ENCODE assay signal across 20 cellular contexts in the genomic region with DNA sequence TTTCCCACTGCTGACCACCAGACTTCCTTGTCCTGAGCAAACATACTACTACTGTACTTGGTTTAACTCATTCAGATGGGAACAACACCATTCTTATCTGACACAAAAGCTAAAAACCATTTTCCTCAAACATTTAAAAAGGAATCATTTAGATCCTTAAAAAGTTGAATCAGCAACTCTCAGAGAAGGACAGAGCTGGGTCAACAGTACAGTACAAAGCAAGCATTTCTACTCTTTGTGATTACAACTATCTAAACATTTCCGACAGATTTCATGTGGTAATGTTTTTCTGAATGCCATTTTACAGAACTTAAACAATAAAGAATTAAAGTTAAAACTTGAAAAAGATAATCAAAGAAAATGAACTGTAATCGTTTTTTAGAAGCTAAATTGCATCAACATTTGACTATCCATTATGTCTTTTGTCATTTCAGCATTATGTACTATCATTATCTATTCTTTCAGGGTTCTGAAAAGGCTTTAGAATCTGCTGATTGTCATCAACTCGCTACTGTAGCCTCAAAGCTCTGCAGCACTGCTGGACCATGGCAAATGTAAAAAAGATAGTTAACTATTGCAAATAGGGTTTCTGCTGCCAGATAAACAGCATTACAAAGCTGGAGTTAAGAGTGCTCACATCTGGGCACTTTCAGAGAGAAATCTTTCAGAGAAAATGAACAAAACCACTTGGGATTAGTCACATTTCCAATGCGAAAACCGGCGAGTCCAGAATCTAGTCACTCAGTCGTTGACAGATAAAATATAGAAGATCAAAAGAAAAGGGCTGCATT.
DNase-seq lines count a peak whose midpoint lies in the region; TF ChIP-seq lines count a peak whose summit lies in the region.
"Had no signal": no experiment of that assay in that cellular context is flagged by ENCODE, and none has a peak within 500 bp of the region (broad histone marks: within the 10 kb centered on the region; RNA-seq: fewer than 3 reads in every experiment).

No MANE protein-coding gene starts in this region.

- H3K27ac Mint-ChIP-seq in glutamatergic neuron (ENCODE audit: unreplicated experiment): peak overlapping the region; percentile 25
- H3K27ac Mint-ChIP-seq: activated B cell treated with CpG ODN at 0.5 μM for 24 hours; activated T-helper 1 cell treated with anti-CD3 and anti-CD28 coated beads, Interleukin-12 subunit alpha, Interleukin-12 subunit beta, Interleukin-2, Interleukin-4 antibody, amounts not matched to agents 30 ng/mL and 10 ng/mL and 1 ng/mL, durations not matched to agents 14 hours and 24 hours and 36 hours; mesothelial cell of epicardium had no signal

- peak overlapping the region; percentile 86 for H3K27ac ChIP-seq in A673 (ENCODE audit: low read depth, low read length, poor library complexity, severe bottlenecking)
- H3K27ac ChIP-seq in VCaP: peak overlapping the region; percentile 41
- H3K27ac ChIP-seq: coronary artery, heart left ventricle, right atrium auricular region had no signal

- H3K4me1 ChIP-seq in A673 (ENCODE audit: insufficient read depth, low read length, poor library complexity, severe bottlenecking): peaks cover 85% of the 10 kb centered on the region

- peak overlapping the region; percentile 13 for H3K4me3 ChIP-seq in A673 (ENCODE audit: low read depth, low read length, poor library complexity, severe bottlenecking)
- H3K4me3 ChIP-seq: coronary artery, GM12878, heart left ventricle, right atrium auricular region had no signal

- no peaks in the 10 kb centered on the region for H3K36me3 Mint-ChIP-seq in glutamatergic neuron (ENCODE audit: unreplicated experiment)
- H3K36me3 Mint-ChIP-seq: mesothelial cell of epicardium had no signal

- H3K9me3 Mint-ChIP-seq in glutamatergic neuron (ENCODE audit: unreplicated experiment): no peaks in the 10 kb centered on the region
- H3K9me3 Mint-ChIP-seq: activated T-helper 1 cell treated with anti-CD3 and anti-CD28 coated beads, Interleukin-12 subunit alpha, Interleukin-12 subunit beta, Interleukin-2, Interleukin-4 antibody, amounts not matched to agents 30 ng/mL and 10 ng/mL and 1 ng/mL, durations not matched to agents 14 hours and 24 hours and 36 hours had no signal

- CTCF ChIA-PET in A673 (lab: Charles Lee): no interaction called here

- TF ChIP-seq CTCF in A673 (conservative IDR thresholded peaks at IDR 0.05; ENCODE audit: low read depth, low read length) (no peak), VCaP (conservative IDR thresholded peaks at IDR 0.05) (no peak), glutamatergic neuron (IDR thresholded peaks at IDR 0.05; ENCODE audit: partially characterized antibody, unreplicated experiment) (no peak)

- no TSS peak for BruUV-seq in A673 (replicated peaks; lab: Mats Ljungman, UMichigan)

- H3K27me3 ChIP-seq in A673 (replicated peaks; ENCODE audit: insufficient read depth, low read depth, low read length, poor library complexity): no peaks in the 10 kb centered on the region
- H3K27me3 ChIP-seq: right atrium auricular region had no signal

- intact Hi-C loops in A673 (cut with micrococcal nuclease; ENCODE audit: unreplicated experiment): loop anchor here (2.0 to 5.0 kb wide), 2 partner anchors 108 to 164 kb away; no protein-coding TSS in a partner anchor

- DNase-seq in A673 (ENCODE audit: low spot score): peak; percentile 75
- DNase-seq in NCI-H2081 (lab: John Stamatoyannopoulos, UW): peak; percentile 40 to 70
- no peak for DNase-seq in glutamatergic neuron
- DNase-seq in cerebellum (ENCODE audit: low spot score): no peak
- DNase-seq in CD1c-positive myeloid dendritic cell (ENCODE audit: extremely low spot score): no peak
- DNase-seq in stimulated activated CD4-positive, alpha-beta T cell treated with anti-CD3 and anti-CD28 coated beads, Interleukin-4, amount 100 ng/mL, for 4 hours: no peak
- DNase-seq in stimulated activated CD4-positive, alpha-beta T cell treated with anti-CD3 and anti-CD28 coated beads, Interleukin-4, amount 100 ng/mL, for 1 hour: no peak
- DNase-seq: activated B cell treated with CpG ODN at 0.5 μM for 24 hours, amniotic stem cell, H7, heart left ventricle, NCI-H1694 treated with DMSO at 0.1 percent for 48 hours, NCI-H82, substantia nigra had no signal

- peaks cover 32% of the 10 kb centered on the region for H3K4me1 Mint-ChIP-seq in glutamatergic neuron (ENCODE audit: low read depth, unreplicated experiment)

- H3K27me3 Mint-ChIP-seq in glutamatergic neuron (ENCODE audit: unreplicated experiment): no peaks in the 10 kb centered on the region

- H3K4me3 Mint-ChIP-seq in glutamatergic neuron (ENCODE audit: unreplicated experiment): peak overlapping the region; percentile 78
- H3K4me3 Mint-ChIP-seq: activated B cell treated with CpG ODN at 0.5 μM for 24 hours; activated T-helper 1 cell treated with anti-CD3 and anti-CD28 coated beads, Interleukin-12 subunit alpha, Interleukin-12 subunit beta, Interleukin-2, Interleukin-4 antibody, amounts not matched to agents 30 ng/mL and 10 ng/mL and 1 ng/mL, durations not matched to agents 14 hours and 24 hours and 36 hours; mesothelial cell of epicardium had no signal

- H3K36me3 ChIP-seq in A673 (ENCODE audit: insufficient read depth, low read length, poor library complexity, severe bottlenecking): no peaks in the 10 kb centered on the region
- H3K36me3 ChIP-seq: heart left ventricle, right atrium auricular region had no signal

- POLR2A ChIA-PET in A673 (lab: Charles Lee; ENCODE audit: low non-redundant PET): no interaction called here

- no peaks in the 10 kb centered on the region for H3K9me3 ChIP-seq in A673 (ENCODE audit: low read depth, low read length, poor library complexity, severe bottlenecking)
- H3K9me3 ChIP-seq: heart left ventricle, right atrium auricular region had no signal

Comparison
In these comparisons a context has a peak if more than half of its experiments do, and no peak if none do; other contexts are left out.
1. DNase-seq: peak in A673 (single experiment) and NCI-H2081 (2 of 2); none in glutamatergic neuron (single experiment), cerebellum (single experiment), CD1c-positive myeloid dendritic cell (single experiment), stimulated activated CD4-positive, alpha-beta T cell treated with anti-CD3 and anti-CD28 coated beads, Interleukin-4, amount 100 ng/mL, for 4 hours (0 of 2) and stimulated activated CD4-positive, alpha-beta T cell treated with anti-CD3 and anti-CD28 coated beads, Interleukin-4, amount 100 ng/mL, for 1 hour (single experiment).